In genomic region chr19:18304496-18305312, GRCh38 we compare ENCODE assay signal across 1 cellular context.
TF ChIP-seq lines count a peak whose summit lies in the region.

No MANE protein-coding gene starts in this region.

TF ChIP-seq in HepG2, 621 proteins besides CTCF, POLR2A, EP300 and RAD21 (continued from another document):
- peak; percentile 44; the same call in 1 of the 2 replicates for TF ChIP-seq ZNF318 (CRISPR knock-in tag; IDR thresholded peaks at IDR 0.05)
- TF ChIP-seq TCF12 (IDR thresholded peaks at IDR 0.05) = no peak
- peak; percentile 88 for TF ChIP-seq TCF12 (CRISPR knock-in tag; IDR thresholded peaks at IDR 0.05)
- TF ChIP-seq SALL2 (CRISPR knock-in tag; IDR thresholded peaks at IDR 0.05) = no peak
- TF ChIP-seq ZBTB21 (CRISPR knock-in tag; IDR thresholded peaks at IDR 0.05) = no peak
- TF ChIP-seq, protein P1, sequence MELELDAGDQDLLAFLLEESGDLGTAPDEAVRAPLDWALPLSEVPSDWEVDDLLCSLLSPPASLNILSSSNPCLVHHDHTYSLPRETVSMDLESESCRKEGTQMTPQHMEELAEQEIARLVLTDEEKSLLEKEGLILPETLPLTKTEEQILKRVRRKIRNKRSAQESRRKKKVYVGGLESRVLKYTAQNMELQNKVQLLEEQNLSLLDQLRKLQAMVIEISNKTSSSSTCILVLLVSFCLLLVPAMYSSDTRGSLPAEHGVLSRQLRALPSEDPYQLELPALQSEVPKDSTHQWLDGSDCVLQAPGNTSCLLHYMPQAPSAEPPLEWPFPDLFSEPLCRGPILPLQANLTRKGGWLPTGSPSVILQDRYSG (CRISPR knock-in tag; IDR thresholded peaks at IDR 0.05) = no peak
- no peak for TF ChIP-seq YY1 (IDR thresholded peaks at IDR 0.05; ENCODE audit: insufficient read depth, insufficient replicate concordance, low read depth, low read length)
- TF ChIP-seq ZMYM2 (CRISPR knock-in tag; IDR thresholded peaks at IDR 0.05) = no peak
- TF ChIP-seq ZNF816 (CRISPR knock-in tag; IDR thresholded peaks at IDR 0.05; ENCODE audit: borderline replicate concordance) = peak; percentile 92
- TF ChIP-seq, protein P2, sequence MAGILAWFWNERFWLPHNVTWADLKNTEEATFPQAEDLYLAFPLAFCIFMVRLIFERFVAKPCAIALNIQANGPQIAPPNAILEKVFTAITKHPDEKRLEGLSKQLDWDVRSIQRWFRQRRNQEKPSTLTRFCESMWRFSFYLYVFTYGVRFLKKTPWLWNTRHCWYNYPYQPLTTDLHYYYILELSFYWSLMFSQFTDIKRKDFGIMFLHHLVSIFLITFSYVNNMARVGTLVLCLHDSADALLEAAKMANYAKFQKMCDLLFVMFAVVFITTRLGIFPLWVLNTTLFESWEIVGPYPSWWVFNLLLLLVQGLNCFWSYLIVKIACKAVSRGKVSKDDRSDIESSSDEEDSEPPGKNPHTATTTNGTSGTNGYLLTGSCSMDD (CRISPR knock-in tag; IDR thresholded peaks at IDR 0.05) = no peak
- no peak for TF ChIP-seq ATF6 (CRISPR knock-in tag; conservative IDR thresholded peaks at IDR 0.05)
- no peak for TF ChIP-seq SRSF1 (optimal IDR thresholded peaks at IDR 0.05; ENCODE audit: low read depth, low read length)
- peak; percentile 66 for TF ChIP-seq MAX (IDR thresholded peaks at IDR 0.05)
- TF ChIP-seq ZSCAN31 (CRISPR knock-in tag; IDR thresholded peaks at IDR 0.05; ENCODE audit: low read depth) = peak; percentile 73; the same call in 1 of the 2 replicates
- TF ChIP-seq, protein P3, sequence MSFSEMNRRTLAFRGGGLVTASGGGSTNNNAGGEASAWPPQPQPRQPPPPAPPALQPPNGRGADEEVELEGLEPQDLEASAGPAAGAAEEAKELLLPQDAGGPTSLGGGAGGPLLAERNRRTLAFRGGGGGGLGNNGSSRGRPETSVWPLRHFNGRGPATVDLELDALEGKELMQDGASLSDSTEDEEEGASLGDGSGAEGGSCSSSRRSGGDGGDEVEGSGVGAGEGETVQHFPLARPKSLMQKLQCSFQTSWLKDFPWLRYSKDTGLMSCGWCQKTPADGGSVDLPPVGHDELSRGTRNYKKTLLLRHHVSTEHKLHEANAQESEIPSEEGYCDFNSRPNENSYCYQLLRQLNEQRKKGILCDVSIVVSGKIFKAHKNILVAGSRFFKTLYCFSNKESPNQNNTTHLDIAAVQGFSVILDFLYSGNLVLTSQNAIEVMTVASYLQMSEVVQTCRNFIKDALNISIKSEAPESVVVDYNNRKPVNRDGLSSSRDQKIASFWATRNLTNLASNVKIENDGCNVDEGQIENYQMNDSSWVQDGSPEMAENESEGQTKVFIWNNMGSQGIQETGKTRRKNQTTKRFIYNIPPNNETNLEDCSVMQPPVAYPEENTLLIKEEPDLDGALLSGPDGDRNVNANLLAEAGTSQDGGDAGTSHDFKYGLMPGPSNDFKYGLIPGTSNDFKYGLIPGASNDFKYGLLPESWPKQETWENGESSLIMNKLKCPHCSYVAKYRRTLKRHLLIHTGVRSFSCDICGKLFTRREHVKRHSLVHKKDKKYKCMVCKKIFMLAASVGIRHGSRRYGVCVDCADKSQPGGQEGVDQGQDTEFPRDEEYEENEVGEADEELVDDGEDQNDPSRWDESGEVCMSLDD (CRISPR knock-in tag; IDR thresholded peaks at IDR 0.05; ENCODE audit: borderline replicate concordance) = no peak
- peak; percentile 96 for TF ChIP-seq ZFX (CRISPR knock-in tag; IDR thresholded peaks at IDR 0.05; ENCODE audit: low read depth)
- no peak for TF ChIP-seq KLF12 (CRISPR knock-in tag; IDR thresholded peaks at IDR 0.05; ENCODE audit: borderline replicate concordance)
- TF ChIP-seq ZNF44 (CRISPR knock-in tag; IDR thresholded peaks at IDR 0.05) = peak; percentile 77; the same call in 1 of the 2 replicates
- TF ChIP-seq ZNF562 (CRISPR knock-in tag; IDR thresholded peaks at IDR 0.05; ENCODE audit: borderline replicate concordance) = no peak
- no peak for TF ChIP-seq YEATS4 (CRISPR knock-in tag; IDR thresholded peaks at IDR 0.05; ENCODE audit: borderline replicate concordance)
- TF ChIP-seq GLI4 (CRISPR knock-in tag; IDR thresholded peaks at IDR 0.05; ENCODE audit: borderline replicate concordance) = peak; percentile 76; the same call in 1 of the 2 replicates
